In genomic region chr13:49649963-49650312, GRCh38 we compare ENCODE assay signal across 19 cellular contexts. TPM values are rescaled to one million over a fixed set of nuclear protein-coding genes. Genes with fewer than 3 reads are reported as not detected.
"Had no signal": no experiment of that assay in that cellular context is flagged by ENCODE, and none has a peak within 500 bp of the region (broad histone marks: within the 10 kb centered on the region; RNA-seq: fewer than 3 reads in every experiment).

No MANE protein-coding gene starts in this region.

- H3K9me3 ChIP-seq: left ventricle myocardium inferior, right lobe of liver, thoracic aorta, transverse colon had no signal

- H3K27ac ChIP-seq: coronary artery, left ventricle myocardium inferior, right lobe of liver, skin epidermis, thoracic aorta, transverse colon had no signal

- H3K4me3 Mint-ChIP-seq: endodermal cell; immature natural killer cell; naive thymus-derived CD8-positive, alpha-beta T cell; stimulated activated naive B cell treated with anti-CD40 and anti-IgM and Interleukin-4, amounts not matched to agents 10 μg/mL and 1 μg/mL and 100 μg/mL, for 72 hours; stimulated activated naive CD8-positive, alpha-beta T cell treated with anti-CD3 and anti-CD28 coated beads, Interleukin-15, amount 100 ng/mL, for 72 hours had no signal

- H3K27me3 ChIP-seq: right lobe of liver, transverse colon had no signal

- H3K36me3 Mint-ChIP-seq: naive thymus-derived CD8-positive, alpha-beta T cell had no signal

- H3K27ac Mint-ChIP-seq: endodermal cell; immature natural killer cell; stimulated activated naive B cell treated with anti-CD40 and anti-IgM and Interleukin-4, amounts not matched to agents 10 μg/mL and 1 μg/mL and 100 μg/mL, for 72 hours; stimulated activated naive CD8-positive, alpha-beta T cell treated with anti-CD3 and anti-CD28 coated beads, Interleukin-15, amount 100 ng/mL, for 72 hours had no signal

- DNase-seq: central memory CD4-positive, alpha-beta T cell; effector CD4-positive, alpha-beta T cell; endodermal cell; immature natural killer cell; left ventricle myocardium inferior; naive thymus-derived CD8-positive, alpha-beta T cell; right lobe of liver; stimulated activated CD4-positive, alpha-beta T cell treated with anti-CD3 and anti-CD28 coated beads, Interleukin-2, amount 100 ng/mL, for 24 hours; stimulated activated CD4-positive, alpha-beta T cell treated with anti-CD3 and anti-CD28 coated beads, Interleukin-4, amount 100 ng/mL, for 4 hours; stimulated activated naive B cell treated with anti-CD40 and anti-IgM and Interleukin-4, amounts not matched to agents 10 μg/mL and 1 μg/mL and 100 μg/mL, for 72 hours; stimulated activated naive CD8-positive, alpha-beta T cell treated with anti-CD3 and anti-CD28 coated beads, Interleukin-15, amount 100 ng/mL, for 72 hours; transverse colon had no signal

- H3K4me1 ChIP-seq: right lobe of liver had no signal

- H3K4me3 ChIP-seq: coronary artery, left ventricle myocardium inferior, lung, right lobe of liver, skin epidermis, thoracic aorta, transverse colon had no signal

- H3K36me3 ChIP-seq: left ventricle myocardium inferior, right lobe of liver, thoracic aorta, transverse colon had no signal

- H3K9me3 Mint-ChIP-seq: endodermal cell; immature natural killer cell; naive thymus-derived CD8-positive, alpha-beta T cell; stimulated activated naive B cell treated with anti-CD40 and anti-IgM and Interleukin-4, amounts not matched to agents 10 μg/mL and 1 μg/mL and 100 μg/mL, for 72 hours; stimulated activated naive CD8-positive, alpha-beta T cell treated with anti-CD3 and anti-CD28 coated beads, Interleukin-15, amount 100 ng/mL, for 72 hours had no signal

- H3K27me3 Mint-ChIP-seq: naive thymus-derived CD8-positive, alpha-beta T cell; stimulated activated naive B cell treated with anti-CD40 and anti-IgM and Interleukin-4, amounts not matched to agents 10 μg/mL and 1 μg/mL and 100 μg/mL, for 72 hours; stimulated activated naive CD8-positive, alpha-beta T cell treated with anti-CD3 and anti-CD28 coated beads, Interleukin-15, amount 100 ng/mL, for 72 hours had no signal

- ATAC-seq: naive thymus-derived CD8-positive, alpha-beta T cell; stimulated activated naive B cell treated with anti-CD40 and anti-IgM and Interleukin-4, amounts not matched to agents 10 μg/mL and 1 μg/mL and 100 μg/mL, for 72 hours; stimulated activated naive CD8-positive, alpha-beta T cell treated with anti-CD3 and anti-CD28 coated beads, Interleukin-15, amount 100 ng/mL, for 72 hours had no signal

RNA-seq across cellular contexts. Expression of gene ARL11, which starts 21.6 kb away (rescaled TPM):
- total RNA-seq: chondrocyte, osteocyte had no signal
- polyA plus RNA-seq: neural cell had no signal
